Comparison of ENCODE assay signal across 1 cellular context in the genomic region with DNA sequence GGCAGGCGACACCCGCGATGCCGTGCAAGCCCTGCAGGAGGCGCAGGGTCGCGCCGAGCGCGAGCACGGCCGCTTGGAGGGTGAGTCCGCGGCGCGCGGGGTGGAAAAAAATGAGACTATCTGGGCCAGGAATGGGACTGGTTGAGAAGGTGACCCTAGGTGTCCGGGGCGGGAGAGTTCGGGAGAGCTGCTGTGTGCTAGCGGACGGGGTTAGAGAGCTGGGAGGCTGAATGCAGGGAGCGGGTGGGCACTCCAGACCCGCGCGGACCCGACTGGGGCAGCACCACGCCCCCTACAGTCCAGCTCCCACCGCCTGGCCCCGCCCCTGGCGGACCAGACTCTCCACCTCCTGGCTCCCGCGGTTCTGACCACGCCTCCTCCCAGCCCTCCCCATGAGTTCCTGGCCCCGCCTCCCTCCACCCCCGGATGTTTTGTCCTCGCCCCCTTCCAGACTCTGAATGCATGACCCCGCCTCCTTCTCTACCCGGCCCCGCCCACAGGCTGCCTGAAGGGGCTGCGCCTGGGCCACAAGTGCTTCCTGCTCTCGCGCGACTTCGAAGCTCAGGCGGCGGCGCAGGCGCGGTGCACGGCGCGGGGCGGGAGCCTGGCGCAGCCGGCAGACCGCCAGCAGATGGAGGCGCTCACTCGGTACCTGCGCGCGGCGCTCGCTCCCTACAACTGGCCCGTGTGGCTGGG.
TF ChIP-seq lines count a peak whose summit lies in the region.

No MANE protein-coding gene starts in this region.

TF ChIP-seq in HEK293, 187 proteins besides CTCF, POLR2A, EP300 and RAD21 (continued from another document and continues in another):
- TF ChIP-seq ZNF362 (tag by site-specific recombination; IDR thresholded peaks at IDR 0.05) (peak; percentile 93), SP2 (tag by site-specific recombination; IDR thresholded peaks at IDR 0.05) (peak; percentile 95), MYNN (tag by site-specific recombination; IDR thresholded peaks at IDR 0.05; ENCODE audit: borderline replicate concordance) (no peak), BCL11B (tag by site-specific recombination; IDR thresholded peaks at IDR 0.05; ENCODE audit: low read depth) (peak; percentile 76; the same call in 1 of the 2 replicates), ZNF629 (tag by site-specific recombination; IDR thresholded peaks at IDR 0.05) (0 out of 2 replicates have a peak, but pooled peaks have one; percentile 26), ZNF335 (tag by site-specific recombination; conservative IDR thresholded peaks at IDR 0.05) (peak; percentile 75), PRDM10 (tag by site-specific recombination; IDR thresholded peaks at IDR 0.05) (peak; percentile 56), ZNF76 (tag by site-specific recombination; IDR thresholded peaks at IDR 0.05; ENCODE audit: borderline replicate concordance, low read depth) (peak; percentile 45; the same call in 1 of the 2 replicates), ZNF580 (tag by site-specific recombination; IDR thresholded peaks at IDR 0.05) (0 out of 2 replicates have a peak, but pooled peaks have one; percentile 59), GLIS1 (tag by site-specific recombination; IDR thresholded peaks at IDR 0.05) (peak; percentile 88), PATZ1 (tag by site-specific recombination; IDR thresholded peaks at IDR 0.05) (peak; percentile 91), ZBTB48 (tag by site-specific recombination; IDR thresholded peaks at IDR 0.05) (peak; percentile 64), ZNF843 (tag by site-specific recombination; IDR thresholded peaks at IDR 0.05) (peak; percentile 55; the same call in 1 of the 2 replicates), ZNF510 (tag by site-specific recombination; IDR thresholded peaks at IDR 0.05; ENCODE audit: insufficient replicate concordance) (no peak), ZNF670 (tag by site-specific recombination; IDR thresholded peaks at IDR 0.05; ENCODE audit: low read depth) (no peak), HOXA7 (CRISPR knock-in tag; IDR thresholded peaks at IDR 0.05; ENCODE audit: borderline replicate concordance) (no peak), ZNF692 (tag by site-specific recombination; IDR thresholded peaks at IDR 0.05) (peak; percentile 57), ZNF624 (tag by site-specific recombination; IDR thresholded peaks at IDR 0.05) (no peak), ZNF610 (tag by site-specific recombination; IDR thresholded peaks at IDR 0.05; ENCODE audit: borderline replicate concordance) (0 out of 2 replicates have a peak, but pooled peaks have one; percentile 49), ZNF561 (tag by site-specific recombination; IDR thresholded peaks at IDR 0.05; ENCODE audit: borderline replicate concordance) (peak; percentile 87), ZIC2 (tag by site-specific recombination; IDR thresholded peaks at IDR 0.05) (peak; percentile 4; the same call in 1 of the 2 replicates), INSM2 (tag by site-specific recombination; IDR thresholded peaks at IDR 0.05) (0 out of 2 replicates have a peak, but pooled peaks have one; percentile 42), ZFHX2 (tag by site-specific recombination; conservative IDR thresholded peaks at IDR 0.05) (peak; percentile 82), ZNF660 (tag by site-specific recombination; IDR thresholded peaks at IDR 0.05) (peak; percentile 73; the same call in 1 of the 2 replicates), KLF10 (tag by site-specific recombination; IDR thresholded peaks at IDR 0.05) (0 out of 2 replicates have a peak, but pooled peaks have one; percentile 49), ZNF175 (tag by site-specific recombination; IDR thresholded peaks at IDR 0.05) (no peak), REPIN1 (tag by site-specific recombination; IDR thresholded peaks at IDR 0.05; ENCODE audit: low read depth) (0 out of 2 replicates have a peak, but pooled peaks have one; percentile 37), ZNF133 (tag by site-specific recombination; IDR thresholded peaks at IDR 0.05) (0 out of 2 replicates have a peak, but pooled peaks have one; percentile 8), ZNF157 (tag by site-specific recombination; IDR thresholded peaks at IDR 0.05) (peak; percentile 47; the same call in 1 of the 2 replicates), ZNF600 (tag by site-specific recombination; IDR thresholded peaks at IDR 0.05) (peak; percentile 79), ZNF433 (tag by site-specific recombination; IDR thresholded peaks at IDR 0.05; ENCODE audit: low read depth) (no peak), ZNF324 (tag by site-specific recombination; IDR thresholded peaks at IDR 0.05) (peak; percentile 54; the same call in 1 of the 2 replicates), ZNF501 (tag by site-specific recombination; IDR thresholded peaks at IDR 0.05) (peak; percentile 80; the same call in 1 of the 2 replicates), ZNF239 (tag by site-specific recombination; IDR thresholded peaks at IDR 0.05) (peak; percentile 77; the same call in 1 of the 2 replicates), ZNF391 (tag by site-specific recombination; IDR thresholded peaks at IDR 0.05; ENCODE audit: borderline replicate concordance, low read depth) (peak; percentile 77; the same call in 1 of the 2 replicates), EGR2 (tag by site-specific recombination; IDR thresholded peaks at IDR 0.05; ENCODE audit: low read depth) (peak; percentile 79), KLF9 (tag by site-specific recombination; IDR thresholded peaks at IDR 0.05; ENCODE audit: low read depth) (peak; percentile 99), ZFP37 (tag by site-specific recombination; IDR thresholded peaks at IDR 0.05) (peak; percentile 75; the same call in 1 of the 2 replicates), ZNF544 (tag by site-specific recombination; IDR thresholded peaks at IDR 0.05) (no peak), KLF1 (tag by site-specific recombination; IDR thresholded peaks at IDR 0.05) (peak; percentile 58), SP3 (tag by site-specific recombination; IDR thresholded peaks at IDR 0.05) (peak; percentile 97), ZNF140 (tag by site-specific recombination; IDR thresholded peaks at IDR 0.05) (no peak), ZNF24 (tag by site-specific recombination; IDR thresholded peaks at IDR 0.05) (peak; percentile 62; the same call in 1 of the 2 replicates), KLF16 (tag by site-specific recombination; IDR thresholded peaks at IDR 0.05) (peak; percentile 91)
- TF ChIP-seq, protein P1, sequence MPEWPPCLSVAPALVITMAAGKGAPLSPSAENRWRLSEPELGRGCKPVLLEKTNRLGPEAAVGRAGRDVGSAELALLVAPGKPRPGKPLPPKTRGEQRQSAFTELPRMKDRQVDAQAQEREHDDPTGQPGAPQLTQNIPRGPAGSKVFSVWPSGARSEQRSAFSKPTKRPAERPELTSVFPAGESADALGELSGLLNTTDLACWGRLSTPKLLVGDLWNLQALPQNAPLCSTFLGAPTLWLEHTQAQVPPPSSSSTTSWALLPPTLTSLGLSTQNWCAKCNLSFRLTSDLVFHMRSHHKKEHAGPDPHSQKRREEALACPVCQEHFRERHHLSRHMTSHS (tag by site-specific recombination; IDR thresholded peaks at IDR 0.05): no peak
- TF ChIP-seq, protein P2, sequence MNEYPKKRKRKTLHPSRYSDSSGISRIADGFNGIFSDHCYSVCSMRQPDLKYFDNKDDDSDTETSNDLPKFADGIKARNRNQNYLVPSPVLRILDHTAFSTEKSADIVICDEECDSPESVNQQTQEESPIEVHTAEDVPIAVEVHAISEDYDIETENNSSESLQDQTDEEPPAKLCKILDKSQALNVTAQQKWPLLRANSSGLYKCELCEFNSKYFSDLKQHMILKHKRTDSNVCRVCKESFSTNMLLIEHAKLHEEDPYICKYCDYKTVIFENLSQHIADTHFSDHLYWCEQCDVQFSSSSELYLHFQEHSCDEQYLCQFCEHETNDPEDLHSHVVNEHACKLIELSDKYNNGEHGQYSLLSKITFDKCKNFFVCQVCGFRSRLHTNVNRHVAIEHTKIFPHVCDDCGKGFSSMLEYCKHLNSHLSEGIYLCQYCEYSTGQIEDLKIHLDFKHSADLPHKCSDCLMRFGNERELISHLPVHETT (tag by site-specific recombination; IDR thresholded peaks at IDR 0.05): 0 out of 2 replicates have a peak, but pooled peaks have one; percentile 21
- TF ChIP-seq, protein P3, sequence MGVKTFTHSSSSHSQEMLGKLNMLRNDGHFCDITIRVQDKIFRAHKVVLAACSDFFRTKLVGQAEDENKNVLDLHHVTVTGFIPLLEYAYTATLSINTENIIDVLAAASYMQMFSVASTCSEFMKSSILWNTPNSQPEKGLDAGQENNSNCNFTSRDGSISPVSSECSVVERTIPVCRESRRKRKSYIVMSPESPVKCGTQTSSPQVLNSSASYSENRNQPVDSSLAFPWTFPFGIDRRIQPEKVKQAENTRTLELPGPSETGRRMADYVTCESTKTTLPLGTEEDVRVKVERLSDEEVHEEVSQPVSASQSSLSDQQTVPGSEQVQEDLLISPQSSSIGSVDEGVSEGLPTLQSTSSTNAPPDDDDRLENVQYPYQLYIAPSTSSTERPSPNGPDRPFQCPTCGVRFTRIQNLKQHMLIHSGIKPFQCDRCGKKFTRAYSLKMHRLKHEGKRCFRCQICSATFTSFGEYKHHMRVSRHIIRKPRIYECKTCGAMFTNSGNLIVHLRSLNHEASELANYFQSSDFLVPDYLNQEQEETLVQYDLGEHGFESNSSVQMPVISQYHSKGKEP (tag by site-specific recombination; IDR thresholded peaks at IDR 0.05): peak; percentile 54; the same call in 1 of the 2 replicates
